Comparison of ENCODE assay signal across 1 cellular context in genomic region chr9:86795047-86795437, GRCh38.
TF ChIP-seq lines count a peak whose summit lies in the region.

No MANE protein-coding gene starts in this region.

TF ChIP-seq in GM23338, 12 proteins besides CTCF, POLR2A, EP300 and RAD21 (continued from another document):
- TF ChIP-seq, protein P1, sequence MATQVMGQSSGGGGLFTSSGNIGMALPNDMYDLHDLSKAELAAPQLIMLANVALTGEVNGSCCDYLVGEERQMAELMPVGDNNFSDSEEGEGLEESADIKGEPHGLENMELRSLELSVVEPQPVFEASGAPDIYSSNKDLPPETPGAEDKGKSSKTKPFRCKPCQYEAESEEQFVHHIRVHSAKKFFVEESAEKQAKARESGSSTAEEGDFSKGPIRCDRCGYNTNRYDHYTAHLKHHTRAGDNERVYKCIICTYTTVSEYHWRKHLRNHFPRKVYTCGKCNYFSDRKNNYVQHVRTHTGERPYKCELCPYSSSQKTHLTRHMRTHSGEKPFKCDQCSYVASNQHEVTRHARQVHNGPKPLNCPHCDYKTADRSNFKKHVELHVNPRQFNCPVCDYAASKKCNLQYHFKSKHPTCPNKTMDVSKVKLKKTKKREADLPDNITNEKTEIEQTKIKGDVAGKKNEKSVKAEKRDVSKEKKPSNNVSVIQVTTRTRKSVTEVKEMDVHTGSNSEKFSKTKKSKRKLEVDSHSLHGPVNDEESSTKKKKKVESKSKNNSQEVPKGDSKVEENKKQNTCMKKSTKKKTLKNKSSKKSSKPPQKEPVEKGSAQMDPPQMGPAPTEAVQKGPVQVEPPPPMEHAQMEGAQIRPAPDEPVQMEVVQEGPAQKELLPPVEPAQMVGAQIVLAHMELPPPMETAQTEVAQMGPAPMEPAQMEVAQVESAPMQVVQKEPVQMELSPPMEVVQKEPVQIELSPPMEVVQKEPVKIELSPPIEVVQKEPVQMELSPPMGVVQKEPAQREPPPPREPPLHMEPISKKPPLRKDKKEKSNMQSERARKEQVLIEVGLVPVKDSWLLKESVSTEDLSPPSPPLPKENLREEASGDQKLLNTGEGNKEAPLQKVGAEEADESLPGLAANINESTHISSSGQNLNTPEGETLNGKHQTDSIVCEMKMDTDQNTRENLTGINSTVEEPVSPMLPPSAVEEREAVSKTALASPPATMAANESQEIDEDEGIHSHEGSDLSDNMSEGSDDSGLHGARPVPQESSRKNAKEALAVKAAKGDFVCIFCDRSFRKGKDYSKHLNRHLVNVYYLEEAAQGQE (IDR thresholded peaks at IDR 0.05; ENCODE audit: unreplicated experiment) = no peak
- TF ChIP-seq JUNB (IDR thresholded peaks at IDR 0.05; ENCODE audit: unreplicated experiment) (no peak), ZNF114 (CRISPR knock-in tag; IDR thresholded peaks at IDR 0.05) (no peak), CREB1 (CRISPR knock-in tag; IDR thresholded peaks at IDR 0.05; ENCODE audit: low read depth) (no peak), ZNF462 (CRISPR knock-in tag; IDR thresholded peaks at IDR 0.05) (no peak), NANOG (IDR thresholded peaks at IDR 0.05; ENCODE audit: borderline replicate concordance) (no peak), ZNF331 (CRISPR knock-in tag; IDR thresholded peaks at IDR 0.05; ENCODE audit: low read depth) (no peak), EZH2phosphoT487 (IDR thresholded peaks at IDR 0.05; ENCODE audit: unreplicated experiment) (no peak)
